1 cellular context compared by ENCODE assay signal in the genomic region with DNA sequence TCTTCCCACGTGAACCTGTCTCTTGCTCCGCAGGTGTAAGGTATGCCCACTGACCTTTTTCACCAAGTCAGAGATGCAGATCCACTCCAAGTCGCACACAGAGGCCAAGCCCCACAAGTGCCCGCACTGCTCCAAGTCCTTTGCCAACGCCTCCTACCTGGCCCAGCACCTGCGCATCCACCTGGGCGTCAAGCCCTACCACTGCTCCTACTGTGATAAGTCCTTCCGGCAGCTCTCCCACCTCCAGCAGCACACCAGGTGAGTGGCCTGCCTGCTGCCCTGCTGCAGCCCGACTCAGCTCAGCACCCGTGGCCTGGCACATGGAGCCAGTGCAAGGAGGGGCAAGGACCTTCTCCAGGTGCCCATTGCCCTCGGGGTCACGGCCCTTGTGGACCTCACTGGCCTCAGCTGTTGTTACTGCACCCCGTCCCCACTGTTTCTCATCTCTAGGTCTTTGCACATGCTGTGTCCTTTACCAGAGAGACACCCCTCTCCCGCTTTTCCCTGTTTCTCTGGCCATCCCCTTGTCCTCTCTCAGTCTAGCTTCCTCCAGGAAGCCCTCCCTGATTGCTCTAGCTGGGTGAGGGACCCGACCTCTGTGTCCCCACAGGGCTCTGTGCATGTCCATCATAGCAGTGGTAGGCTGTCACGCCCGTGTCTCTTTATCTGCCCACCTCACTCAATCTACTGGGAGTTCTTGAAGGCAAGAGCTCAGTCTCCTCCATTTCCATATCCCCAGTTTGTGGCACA.
TF ChIP-seq lines count a peak whose summit lies in the region.

No MANE protein-coding gene starts in this region.

TF ChIP-seq in K562, 482 proteins besides CTCF, POLR2A, EP300 and RAD21:
- TF ChIP-seq ZFP36 (IDR thresholded peaks at IDR 0.05; ENCODE audit: low read depth, low read length, partially characterized antibody) = peak; percentile 95
- TF ChIP-seq IRF9 (tag; IDR thresholded peaks at IDR 0.05) = no peak
- TF ChIP-seq ZNF184 (CRISPR knock-in tag; IDR thresholded peaks at IDR 0.05) = peak; percentile 15; the same call in 1 of the 2 replicates
TF ChIP-seq in K562: peak in this region for 2.
